ENCODE assay signal across 1 cellular context in the genomic region with DNA sequence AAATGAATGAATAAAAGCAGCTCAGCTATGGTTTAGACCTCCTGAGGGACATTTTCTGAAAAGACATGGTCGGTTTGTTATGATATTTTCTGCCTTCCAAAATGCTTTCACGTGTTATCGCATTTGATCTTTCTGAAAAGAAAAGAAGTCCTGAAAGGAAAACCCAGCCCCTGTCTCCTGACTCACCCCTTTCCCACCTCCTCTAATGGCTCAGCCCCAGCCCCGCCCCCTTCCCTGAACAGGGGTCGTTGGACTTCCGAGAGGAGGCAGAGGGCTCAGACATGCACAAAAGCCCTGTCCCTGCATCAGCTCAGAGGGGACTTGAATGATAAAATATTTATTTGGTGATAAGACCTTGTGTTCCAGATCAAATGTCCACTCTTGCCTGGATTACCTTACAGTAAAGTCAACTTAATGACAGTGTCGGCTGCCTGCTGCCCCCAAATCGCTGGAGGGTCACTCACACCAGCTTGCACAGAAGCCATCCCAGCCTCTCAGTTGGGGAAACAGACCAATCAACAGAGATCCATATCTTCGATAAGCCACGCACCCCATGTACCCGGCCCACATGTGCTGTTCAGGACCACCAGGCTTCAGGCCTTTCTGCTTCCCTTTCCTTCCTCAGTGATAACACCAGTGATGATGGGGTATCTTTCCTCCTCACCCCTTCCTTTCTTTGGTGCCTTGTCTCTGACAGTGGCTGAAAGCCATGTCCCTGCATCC.
TF ChIP-seq lines count a peak whose summit lies in the region.

No MANE protein-coding gene starts in this region.

TF ChIP-seq in GM23338, 12 proteins besides CTCF, POLR2A, EP300 and RAD21 (continued from another document):
- TF ChIP-seq, protein P1, sequence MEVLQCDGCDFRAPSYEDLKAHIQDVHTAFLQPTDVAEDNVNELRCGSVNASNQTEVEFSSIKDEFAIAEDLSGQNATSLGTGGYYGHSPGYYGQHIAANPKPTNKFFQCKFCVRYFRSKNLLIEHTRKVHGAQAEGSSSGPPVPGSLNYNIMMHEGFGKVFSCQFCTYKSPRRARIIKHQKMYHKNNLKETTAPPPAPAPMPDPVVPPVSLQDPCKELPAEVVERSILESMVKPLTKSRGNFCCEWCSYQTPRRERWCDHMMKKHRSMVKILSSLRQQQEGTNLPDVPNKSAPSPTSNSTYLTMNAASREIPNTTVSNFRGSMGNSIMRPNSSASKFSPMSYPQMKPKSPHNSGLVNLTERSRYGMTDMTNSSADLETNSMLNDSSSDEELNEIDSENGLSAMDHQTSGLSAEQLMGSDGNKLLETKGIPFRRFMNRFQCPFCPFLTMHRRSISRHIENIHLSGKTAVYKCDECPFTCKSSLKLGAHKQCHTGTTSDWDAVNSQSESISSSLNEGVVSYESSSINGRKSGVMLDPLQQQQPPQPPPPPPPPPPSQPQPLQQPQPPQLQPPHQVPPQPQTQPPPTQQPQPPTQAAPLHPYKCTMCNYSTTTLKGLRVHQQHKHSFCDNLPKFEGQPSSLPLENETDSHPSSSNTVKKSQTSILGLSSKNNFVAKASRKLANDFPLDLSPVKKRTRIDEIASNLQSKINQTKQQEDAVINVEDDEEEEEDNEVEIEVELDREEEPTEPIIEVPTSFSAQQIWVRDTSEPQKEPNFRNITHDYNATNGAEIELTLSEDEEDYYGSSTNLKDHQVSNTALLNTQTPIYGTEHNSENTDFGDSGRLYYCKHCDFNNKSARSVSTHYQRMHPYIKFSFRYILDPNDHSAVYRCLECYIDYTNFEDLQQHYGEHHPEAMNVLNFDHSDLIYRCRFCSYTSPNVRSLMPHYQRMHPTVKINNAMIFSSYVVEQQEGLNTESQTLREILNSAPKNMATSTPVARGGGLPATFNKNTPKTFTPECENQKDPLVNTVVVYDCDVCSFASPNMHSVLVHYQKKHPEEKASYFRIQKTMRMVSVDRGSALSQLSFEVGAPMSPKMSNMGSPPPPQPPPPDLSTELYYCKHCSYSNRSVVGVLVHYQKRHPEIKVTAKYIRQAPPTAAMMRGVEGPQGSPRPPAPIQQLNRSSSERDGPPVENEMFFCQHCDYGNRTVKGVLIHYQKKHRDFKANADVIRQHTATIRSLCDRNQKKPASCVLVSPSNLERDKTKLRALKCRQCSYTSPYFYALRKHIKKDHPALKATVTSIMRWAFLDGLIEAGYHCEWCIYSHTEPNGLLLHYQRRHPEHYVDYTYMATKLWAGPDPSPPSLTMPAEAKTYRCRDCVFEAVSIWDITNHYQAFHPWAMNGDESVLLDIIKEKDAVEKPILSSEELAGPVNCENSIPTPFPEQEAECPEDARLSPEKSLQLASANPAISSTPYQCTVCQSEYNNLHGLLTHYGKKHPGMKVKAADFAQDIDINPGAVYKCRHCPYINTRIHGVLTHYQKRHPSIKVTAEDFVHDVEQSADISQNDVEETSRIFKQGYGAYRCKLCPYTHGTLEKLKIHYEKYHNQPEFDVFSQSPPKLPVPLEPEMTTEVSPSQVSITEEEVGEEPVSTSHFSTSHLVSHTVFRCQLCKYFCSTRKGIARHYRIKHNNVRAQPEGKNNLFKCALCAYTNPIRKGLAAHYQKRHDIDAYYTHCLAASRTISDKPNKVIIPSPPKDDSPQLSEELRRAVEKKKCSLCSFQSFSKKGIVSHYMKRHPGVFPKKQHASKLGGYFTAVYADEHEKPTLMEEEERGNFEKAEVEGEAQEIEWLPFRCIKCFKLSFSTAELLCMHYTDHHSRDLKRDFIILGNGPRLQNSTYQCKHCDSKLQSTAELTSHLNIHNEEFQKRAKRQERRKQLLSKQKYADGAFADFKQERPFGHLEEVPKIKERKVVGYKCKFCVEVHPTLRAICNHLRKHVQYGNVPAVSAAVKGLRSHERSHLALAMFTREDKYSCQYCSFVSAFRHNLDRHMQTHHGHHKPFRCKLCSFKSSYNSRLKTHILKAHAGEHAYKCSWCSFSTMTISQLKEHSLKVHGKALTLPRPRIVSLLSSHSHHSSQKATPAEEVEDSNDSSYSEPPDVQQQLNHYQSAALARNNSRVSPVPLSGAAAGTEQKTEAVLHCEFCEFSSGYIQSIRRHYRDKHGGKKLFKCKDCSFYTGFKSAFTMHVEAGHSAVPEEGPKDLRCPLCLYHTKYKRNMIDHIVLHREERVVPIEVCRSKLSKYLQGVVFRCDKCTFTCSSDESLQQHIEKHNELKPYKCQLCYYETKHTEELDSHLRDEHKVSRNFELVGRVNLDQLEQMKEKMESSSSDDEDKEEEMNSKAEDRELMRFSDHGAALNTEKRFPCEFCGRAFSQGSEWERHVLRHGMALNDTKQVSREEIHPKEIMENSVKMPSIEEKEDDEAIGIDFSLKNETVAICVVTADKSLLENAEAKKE (CRISPR knock-in tag; IDR thresholded peaks at IDR 0.05) = no peak
- TF ChIP-seq ZNF331 (CRISPR knock-in tag; IDR thresholded peaks at IDR 0.05; ENCODE audit: low read depth) (no peak), STAT1 (IDR thresholded peaks at IDR 0.05; ENCODE audit: unreplicated experiment) (no peak), ZNF114 (CRISPR knock-in tag; IDR thresholded peaks at IDR 0.05) (no peak), NANOG (IDR thresholded peaks at IDR 0.05; ENCODE audit: borderline replicate concordance) (no peak), JUNB (IDR thresholded peaks at IDR 0.05; ENCODE audit: unreplicated experiment) (no peak), EZH2phosphoT487 (IDR thresholded peaks at IDR 0.05; ENCODE audit: unreplicated experiment) (no peak), POLR2AphosphoS5 (IDR thresholded peaks at IDR 0.05; ENCODE audit: low read depth) (no peak), CREB1 (CRISPR knock-in tag; IDR thresholded peaks at IDR 0.05; ENCODE audit: low read depth) (no peak)
- TF ChIP-seq, protein P2, sequence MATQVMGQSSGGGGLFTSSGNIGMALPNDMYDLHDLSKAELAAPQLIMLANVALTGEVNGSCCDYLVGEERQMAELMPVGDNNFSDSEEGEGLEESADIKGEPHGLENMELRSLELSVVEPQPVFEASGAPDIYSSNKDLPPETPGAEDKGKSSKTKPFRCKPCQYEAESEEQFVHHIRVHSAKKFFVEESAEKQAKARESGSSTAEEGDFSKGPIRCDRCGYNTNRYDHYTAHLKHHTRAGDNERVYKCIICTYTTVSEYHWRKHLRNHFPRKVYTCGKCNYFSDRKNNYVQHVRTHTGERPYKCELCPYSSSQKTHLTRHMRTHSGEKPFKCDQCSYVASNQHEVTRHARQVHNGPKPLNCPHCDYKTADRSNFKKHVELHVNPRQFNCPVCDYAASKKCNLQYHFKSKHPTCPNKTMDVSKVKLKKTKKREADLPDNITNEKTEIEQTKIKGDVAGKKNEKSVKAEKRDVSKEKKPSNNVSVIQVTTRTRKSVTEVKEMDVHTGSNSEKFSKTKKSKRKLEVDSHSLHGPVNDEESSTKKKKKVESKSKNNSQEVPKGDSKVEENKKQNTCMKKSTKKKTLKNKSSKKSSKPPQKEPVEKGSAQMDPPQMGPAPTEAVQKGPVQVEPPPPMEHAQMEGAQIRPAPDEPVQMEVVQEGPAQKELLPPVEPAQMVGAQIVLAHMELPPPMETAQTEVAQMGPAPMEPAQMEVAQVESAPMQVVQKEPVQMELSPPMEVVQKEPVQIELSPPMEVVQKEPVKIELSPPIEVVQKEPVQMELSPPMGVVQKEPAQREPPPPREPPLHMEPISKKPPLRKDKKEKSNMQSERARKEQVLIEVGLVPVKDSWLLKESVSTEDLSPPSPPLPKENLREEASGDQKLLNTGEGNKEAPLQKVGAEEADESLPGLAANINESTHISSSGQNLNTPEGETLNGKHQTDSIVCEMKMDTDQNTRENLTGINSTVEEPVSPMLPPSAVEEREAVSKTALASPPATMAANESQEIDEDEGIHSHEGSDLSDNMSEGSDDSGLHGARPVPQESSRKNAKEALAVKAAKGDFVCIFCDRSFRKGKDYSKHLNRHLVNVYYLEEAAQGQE (IDR thresholded peaks at IDR 0.05; ENCODE audit: unreplicated experiment) = no peak
- TF ChIP-seq, protein P3, sequence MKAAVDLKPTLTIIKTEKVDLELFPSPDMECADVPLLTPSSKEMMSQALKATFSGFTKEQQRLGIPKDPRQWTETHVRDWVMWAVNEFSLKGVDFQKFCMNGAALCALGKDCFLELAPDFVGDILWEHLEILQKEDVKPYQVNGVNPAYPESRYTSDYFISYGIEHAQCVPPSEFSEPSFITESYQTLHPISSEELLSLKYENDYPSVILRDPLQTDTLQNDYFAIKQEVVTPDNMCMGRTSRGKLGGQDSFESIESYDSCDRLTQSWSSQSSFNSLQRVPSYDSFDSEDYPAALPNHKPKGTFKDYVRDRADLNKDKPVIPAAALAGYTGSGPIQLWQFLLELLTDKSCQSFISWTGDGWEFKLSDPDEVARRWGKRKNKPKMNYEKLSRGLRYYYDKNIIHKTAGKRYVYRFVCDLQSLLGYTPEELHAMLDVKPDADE (IDR thresholded peaks at IDR 0.05) = no peak
